In genomic region chr22:23892626-23893445, GRCh38 we compare ENCODE assay signal across 10 cellular contexts. TPM values are rescaled to one million over a fixed set of nuclear protein-coding genes. Genes with fewer than 3 reads are reported as not detected.
DNase-seq lines count a peak whose midpoint lies in the region; ATAC-seq, FAIRE-seq and TF ChIP-seq lines count a peak whose summit lies in the region.
"Had no signal": no experiment of that assay in that cellular context is flagged by ENCODE, and none has a peak within 500 bp of the region (broad histone marks: within the 10 kb centered on the region; RNA-seq: fewer than 3 reads in every experiment).

No MANE protein-coding gene starts in this region.

- H3K27ac Mint-ChIP-seq in activated CD4-positive, alpha-beta memory T cell treated with anti-CD3 and anti-CD28 coated beads for 36 hours: peak overlapping the region; percentile 98

- 77 to 84% (median 79%) methylated on average over 8 of the region's 8 CpGs for WGBS in psoas muscle, 3 donors

- no peak for TF ChIP-seq CTCF in cardiac muscle cell (IDR thresholded peaks at IDR 0.05; ENCODE audit: low read depth, low read length)
- TF ChIP-seq CTCF in right atrium auricular region (IDR thresholded peaks at IDR 0.05): no peak
- no peak for TF ChIP-seq CTCF in kidney (IDR thresholded peaks at IDR 0.05; ENCODE audit: borderline replicate concordance, extremely low read depth, insufficient read depth)
- no peak for TF ChIP-seq CTCF in vagina (IDR thresholded peaks at IDR 0.05)
- no peak for TF ChIP-seq CTCF in psoas muscle (IDR thresholded peaks at IDR 0.05)

- no peak overlapping the region for H3K9ac ChIP-seq in kidney (ENCODE audit: low read length in 2 of 2)

- H3K9me3 Mint-ChIP-seq in activated CD4-positive, alpha-beta memory T cell treated with anti-CD3 and anti-CD28 coated beads for 36 hours: no peaks in the 10 kb centered on the region

- peaks cover 23% of the 10 kb centered on the region for H3K4me1 Mint-ChIP-seq in activated CD4-positive, alpha-beta memory T cell treated with anti-CD3 and anti-CD28 coated beads for 36 hours (ENCODE audit: low read depth)

- no peaks in the 10 kb centered on the region for H3K27me3 Mint-ChIP-seq in activated CD4-positive, alpha-beta memory T cell treated with anti-CD3 and anti-CD28 coated beads for 36 hours

- peak overlapping the region; percentile 93 for H3K27ac ChIP-seq in cardiac muscle cell
- H3K27ac ChIP-seq in right atrium auricular region: no peak overlapping the region
- H3K27ac ChIP-seq in kidney (ENCODE audit: low read depth in 2 of 2, low read length in 2 of 2): peak overlapping the region; percentile 98 to 99
- peak overlapping the region; percentile 95 for H3K27ac ChIP-seq in vagina
- no peak overlapping the region for H3K27ac ChIP-seq in psoas muscle

- ATAC-seq in HG03565 (IDR thresholded peaks at IDR 0.05; ENCODE audit: unreplicated experiment) (no peak), psoas muscle (no peak)

- POLR2A ChIA-PET in activated CD4-positive, alpha-beta memory T cell treated with anti-CD3 and anti-CD28 coated beads for 36 hours (lab: Charles Lee): interaction anchor here (1.1 to 2.3 kb wide), 3 partner anchors 20 to 120 kb away, joined by 3 to 56 read pairs (median 18); partner anchors contain the start of gene SLC2A11

- H3K9me3 ChIP-seq in cardiac muscle cell (ENCODE audit: low read depth) (no peaks in the 10 kb centered on the region), right atrium auricular region (no peaks in the 10 kb centered on the region), kidney (ENCODE audit: control insufficient read depth in 1 of 2, low read length in 2 of 2) (no peaks in the 10 kb centered on the region), vagina (no peaks in the 10 kb centered on the region), psoas muscle (no peaks in the 10 kb centered on the region)

- H3K36me3 Mint-ChIP-seq in activated CD4-positive, alpha-beta memory T cell treated with anti-CD3 and anti-CD28 coated beads for 36 hours: peaks cover 29% of the 10 kb centered on the region

- peak overlapping the region; percentile 97 for H3K4me3 Mint-ChIP-seq in activated CD4-positive, alpha-beta memory T cell treated with anti-CD3 and anti-CD28 coated beads for 36 hours

- TF ChIP-seq POLR2A in vagina (IDR thresholded peaks at IDR 0.05): no peak

- H3K36me3 ChIP-seq in cardiac muscle cell: peaks cover 9% of the 10 kb centered on the region
- peaks cover 15% of the 10 kb centered on the region for H3K36me3 ChIP-seq in right atrium auricular region
- H3K36me3 ChIP-seq in kidney (ENCODE audit: control insufficient read depth in 1 of 2, insufficient read depth in 2 of 2, low read length in 2 of 2): peaks cover 3 to 14% of the 10 kb centered on the region in 2 donors
- H3K36me3 ChIP-seq in vagina: peaks cover 0 to 21% of the 10 kb centered on the region in 2 donors
- peaks cover 0 to 15% of the 10 kb centered on the region in 2 donors for H3K36me3 ChIP-seq in psoas muscle (ENCODE audit: insufficient read depth in 1 of 2, low read depth in 1 of 2)

- H3K4me1 ChIP-seq in cardiac muscle cell (ENCODE audit: low read depth): peaks cover 4% of the 10 kb centered on the region
- peaks cover 0 to 42% of the 10 kb centered on the region in 2 donors for H3K4me1 ChIP-seq in right atrium auricular region
- H3K4me1 ChIP-seq in kidney (ENCODE audit: control insufficient read depth in 1 of 2, insufficient read depth in 1 of 2, low read depth in 1 of 2, low read length in 2 of 2): peaks cover 19 to 30% of the 10 kb centered on the region in 2 donors
- H3K4me1 ChIP-seq in vagina: peaks cover 50% of the 10 kb centered on the region
- peaks cover 9% of the 10 kb centered on the region for H3K4me1 ChIP-seq in psoas muscle

- in situ Hi-C loops in ACHN (cut with HindIII; ENCODE audit: low pct_ligation_motif_present, low pct_unique_long_range_greater_than_20kb, low sequenced_read_pairs): no loop called here

- CTCF ChIA-PET in activated CD4-positive, alpha-beta memory T cell treated with anti-CD3 and anti-CD28 coated beads for 36 hours (lab: Charles Lee): interaction anchor here (0.7 to 2.5 kb wide), 13 partner anchors 8 to 125 kb away, joined by 3 to 45 read pairs (median 8); partner anchors contain the start of genes CHCHD10 and SLC2A11

- DNase-seq in cardiac muscle cell (ENCODE audit: low read depth in 1 of 2, low spot score in 1 of 2) (no peak), right atrium auricular region (ENCODE audit: low spot score) (no peak), kidney (peak; percentile 69), vagina (ENCODE audit: extremely low spot score in 2 of 2) (no peak), ACHN (no peak), psoas muscle (no peak)
- no peak for DNase-seq in activated CD4-positive, alpha-beta memory T cell treated with anti-CD3 and anti-CD28 coated beads for 36 hours
- DNase-seq: NCI-H1092, small intestine had no signal

- H3K27me3 ChIP-seq in cardiac muscle cell (no peaks in the 10 kb centered on the region), right atrium auricular region (no peaks in the 10 kb centered on the region), vagina (no peaks in the 10 kb centered on the region), psoas muscle (ENCODE audit: insufficient read depth in 3 of 3, low read length in 2 of 3) (no peaks in the 10 kb centered on the region)

- intact Hi-C loops in activated CD4-positive, alpha-beta memory T cell treated with anti-CD3 and anti-CD28 coated beads for 36 hours (cut with micrococcal nuclease): loop anchor here (5.0 to 10.0 kb wide), 2 partner anchors 36 to 262 kb away; partner anchors contain the start of gene SLC2A11
- intact Hi-C loops in kidney (cut with DNase I): no loop called here
- intact Hi-C loops in vagina (cut with DNase I): no loop called here
- intact Hi-C loops in psoas muscle (cut with DNase I): no loop called here

- FAIRE-seq in kidney (lab: Jason Lieb, UNC): no peak
- FAIRE-seq: small intestine had no signal

- no peak overlapping the region for H3K4me3 ChIP-seq in cardiac muscle cell
- no peak overlapping the region for H3K4me3 ChIP-seq in right atrium auricular region
- H3K4me3 ChIP-seq in kidney (ENCODE audit: low read length in 2 of 2): peak overlapping the region in 1 of 2 donors; percentile 73
- H3K4me3 ChIP-seq in vagina: no peak overlapping the region
- H3K4me3 ChIP-seq in psoas muscle: no peak overlapping the region

RNA-seq across cellular contexts. Expression of gene MIF, which starts 1.3 kb away (rescaled TPM):
- total RNA-seq in cardiac muscle cell: 855 and 1,357 TPM in 2 replicates
- 4,717 and 4,854 TPM in 2 replicates for polyA plus RNA-seq in cardiac muscle cell
- total RNA-seq in right atrium auricular region: 100 to 1,000 TPM; 176 to 273 TPM
- 1,000 to 10,000 TPM; 1,215 to 1,240 TPM for total RNA-seq in activated CD4-positive, alpha-beta memory T cell treated with anti-CD3 and anti-CD28 coated beads for 36 hours
- total RNA-seq in kidney: 505 TPM
- polyA plus RNA-seq in kidney (ENCODE audit: insufficient read depth, low read depth, low replicate concordance): 1,211 TPM
- 638 TPM for total RNA-seq in vagina
- total RNA-seq in psoas muscle: 100 to 1,000 TPM; 110 to 167 (median 139) TPM
- 100 to 1,000 TPM; 125 to 277 (median 131) TPM for polyA plus RNA-seq in psoas muscle

RNA-seq across cellular contexts. Expression of gene SLC2A11, which starts 35.2 kb away (rescaled TPM):
- 27.3 and 28.5 TPM in 2 replicates for total RNA-seq in cardiac muscle cell
- 34.2 and 37.9 TPM in 2 replicates for polyA plus RNA-seq in cardiac muscle cell
- 10 to 100 TPM; 10.6 to 15.5 TPM for total RNA-seq in right atrium auricular region
- total RNA-seq in activated CD4-positive, alpha-beta memory T cell treated with anti-CD3 and anti-CD28 coated beads for 36 hours: 1 to 10 TPM; 6.8 to 8.9 TPM
- total RNA-seq in kidney: 28.9 TPM
- 23.7 TPM for polyA plus RNA-seq in kidney (ENCODE audit: insufficient read depth, low read depth, low replicate concordance)
- total RNA-seq in vagina: 4.9 TPM
- 10 to 100 TPM in 1 of 4 donors, 1 to 10 TPM in 3; 4.2 to 11.8 (median 6.3) TPM for total RNA-seq in psoas muscle
- polyA plus RNA-seq in psoas muscle: 10 to 100 TPM in 1 of 3 donors, 1 to 10 TPM in 2; 3.7 to 12.7 (median 4.9) TPM

RNA-seq across cellular contexts. Expression of gene DERL3, which starts 54.0 kb away (rescaled TPM):
- 18.0 and 46.9 TPM in 2 replicates for total RNA-seq in cardiac muscle cell
- polyA plus RNA-seq in cardiac muscle cell: 28.9 and 55.3 TPM in 2 replicates
- 10 to 100 TPM in 1 of 2 donors, 1 to 10 TPM in 1; 4.0 to 10.6 TPM for total RNA-seq in right atrium auricular region
- 1 to 10 TPM; 8.1 to 9.7 TPM for total RNA-seq in activated CD4-positive, alpha-beta memory T cell treated with anti-CD3 and anti-CD28 coated beads for 36 hours
- total RNA-seq in kidney: 24.7 TPM
- 3.1 TPM for polyA plus RNA-seq in kidney (ENCODE audit: insufficient read depth, low read depth, low replicate concordance)
- total RNA-seq in vagina: 0.25 TPM
- total RNA-seq in psoas muscle: 1 to 10 TPM in 2 of 4 donors, under 1 TPM in 2; 0.54 to 4.4 (median 1.1) TPM
- 1 to 10 TPM in 1 of 3 donors, under 1 TPM in 2; 0.22 to 1.1 (median 0.92) TPM for polyA plus RNA-seq in psoas muscle

Comparison
In these comparisons a context has a peak if more than half of its experiments do, and no peak if none do; other contexts are left out.
1. H3K27ac ChIP-seq: peak in cardiac muscle cell (single experiment), kidney (2 of 2) and vagina (single experiment); none in right atrium auricular region (0 of 2) and psoas muscle (single experiment).